In the genomic region with DNA sequence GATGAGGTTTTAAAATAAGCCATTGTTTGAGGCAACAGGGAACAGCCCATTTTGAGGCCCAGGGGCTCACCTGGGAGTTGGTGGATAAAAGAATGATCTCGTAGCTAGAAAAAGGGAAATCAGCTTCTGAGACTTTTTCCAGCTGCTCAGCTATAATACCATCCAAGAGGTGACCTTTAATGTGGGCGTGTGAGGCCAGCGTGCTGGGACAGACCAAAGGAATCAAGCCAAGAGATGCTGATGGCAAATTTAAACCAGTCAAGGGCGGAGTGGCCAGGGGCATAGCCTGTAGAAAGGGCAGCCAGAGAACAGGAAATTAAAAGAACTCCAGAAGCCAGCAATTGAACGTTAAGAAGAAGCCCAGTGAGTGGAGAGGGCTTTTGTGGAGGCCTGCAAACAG, we compare ENCODE assay signal across 24 cellular contexts.
"Had no signal": no experiment of that assay in that cellular context is flagged by ENCODE, and none has a peak within 500 bp of the region (broad histone marks: within the 10 kb centered on the region; RNA-seq: fewer than 3 reads in every experiment).

No MANE protein-coding gene starts in this region.

- H3K27me3 ChIP-seq: ascending aorta, cardiac muscle cell, Peyer's patch had no signal

- H3K27ac ChIP-seq: ascending aorta, cardiac muscle cell, Peyer's patch had no signal

- DNase-seq: activated CD4-positive, alpha-beta T cell treated with anti-CD3 and anti-CD28 coated beads, Interleukin-2, amount 10 ng/mL, durations not matched to agents 7 days and 5 days; activated CD4-positive, alpha-beta T cell treated with anti-CD3 and anti-CD28 coated beads, Interleukin-2, amount 50 U/mL, for 48 hours; activated CD8-positive, alpha-beta T cell treated with anti-CD3 and anti-CD28 coated beads, Interleukin-2, amount 10 ng/mL, durations not matched to agents 7 days and 5 days; activated gamma-delta T cell; activated naive CD4-positive, alpha-beta T cell treated with Interleukin-2 at 50 U/mL for 16 hours; activated naive CD8-positive, alpha-beta T cell treated with anti-CD3 and anti-CD28 coated beads, Interleukin-2, amount 10 ng/mL, durations not matched to agents 7 days and 5 days; activated T-cell treated with anti-CD3 and anti-CD28 coated beads, Interleukin-2, amount 50 U/mL, for 24 hours; amygdala; NCI-H1092 treated with DMSO at 0.1 percent for 48 hours; NCI-H1417; NCI-H187; NCI-H2029 treated with DMSO at 0.1 percent for 48 hours; NCI-H2107; NCI-H345; NCI-H524 treated with DMSO at 0.1 percent for 48 hours; Peyer's patch; RPMI8226 had no signal

- H3K27ac Mint-ChIP-seq: activated CD4-positive, alpha-beta T cell treated with anti-CD3 and anti-CD28 coated beads, Interleukin-2, amount 10 ng/mL, durations not matched to agents 7 days and 5 days; activated CD8-positive, alpha-beta T cell treated with anti-CD3 and anti-CD28 coated beads, Interleukin-2, amount 10 ng/mL, durations not matched to agents 7 days and 5 days; activated naive CD4-positive, alpha-beta T cell treated with anti-CD3 and anti-CD28 coated beads, Interleukin-2, amount 50 U/mL, for 24 hours; activated naive CD8-positive, alpha-beta T cell treated with anti-CD3 and anti-CD28 coated beads, Interleukin-2, amount 10 ng/mL, durations not matched to agents 7 days and 5 days; activated T-cell treated with anti-CD3 and anti-CD28 coated beads, Interleukin-2, amount 50 U/mL, for 24 hours; activated T-helper 2 cell treated with anti-CD3 and anti-CD28 coated beads, Interferon-gamma antibody, Interleukin-2, Interleukin-4, amounts not matched to agents 10 μg/mL and 5 μg/mL and 100 μg/mL, durations not matched to agents 14 hours and 24 hours and 36 hours; T-helper 1 cell treated with Interleukin-12 subunit alpha and Interleukin-12 subunit beta and Interleukin-4 antibody, amounts not matched to agents 30 μg/mL and 1 μg/mL, for 36 hours; T-helper 2 cell treated with Interferon-gamma antibody and Interleukin-4, amounts not matched to agents 5 μg/mL and 100 μg/mL, for 36 hours had no signal

- H3K9me3 Mint-ChIP-seq: activated naive CD4-positive, alpha-beta T cell treated with anti-CD3 and anti-CD28 coated beads, Interleukin-2, amount 50 U/mL, for 24 hours; activated T-cell treated with anti-CD3 and anti-CD28 coated beads, Interleukin-2, amount 50 U/mL, for 24 hours had no signal

- H3K4me1 ChIP-seq: ascending aorta, Peyer's patch had no signal

- H3K36me3 ChIP-seq: ascending aorta, cardiac muscle cell, Peyer's patch had no signal

- H3K36me3 Mint-ChIP-seq: activated naive CD8-positive, alpha-beta T cell treated with anti-CD3 and anti-CD28 coated beads, Interleukin-2, amount 10 ng/mL, durations not matched to agents 7 days and 5 days had no signal

- ATAC-seq: activated CD8-positive, alpha-beta T cell treated with anti-CD3 and anti-CD28 coated beads, Interleukin-2, amount 10 ng/mL, durations not matched to agents 7 days and 5 days; K562 had no signal

- H3K4me3 ChIP-seq: ascending aorta, cardiac muscle cell, K562, Peyer's patch had no signal

- H3K4me1 Mint-ChIP-seq: activated CD4-positive, alpha-beta T cell treated with anti-CD3 and anti-CD28 coated beads, Interleukin-2, amount 10 ng/mL, durations not matched to agents 7 days and 5 days; activated naive CD4-positive, alpha-beta T cell treated with anti-CD3 and anti-CD28 coated beads, Interleukin-2, amount 50 U/mL, for 24 hours; activated naive CD8-positive, alpha-beta T cell treated with anti-CD3 and anti-CD28 coated beads, Interleukin-2, amount 10 ng/mL, durations not matched to agents 7 days and 5 days had no signal

- H3K9me3 ChIP-seq: ascending aorta, Peyer's patch had no signal

- H3K27me3 Mint-ChIP-seq: activated CD4-positive, alpha-beta T cell treated with anti-CD3 and anti-CD28 coated beads, Interleukin-2, amount 10 ng/mL, durations not matched to agents 7 days and 5 days; activated naive CD4-positive, alpha-beta T cell treated with anti-CD3 and anti-CD28 coated beads, Interleukin-2, amount 50 U/mL, for 24 hours had no signal

- H3K4me3 Mint-ChIP-seq: activated CD4-positive, alpha-beta T cell treated with anti-CD3 and anti-CD28 coated beads, Interleukin-2, amount 10 ng/mL, durations not matched to agents 7 days and 5 days; activated CD8-positive, alpha-beta T cell treated with anti-CD3 and anti-CD28 coated beads, Interleukin-2, amount 10 ng/mL, durations not matched to agents 7 days and 5 days; activated naive CD4-positive, alpha-beta T cell treated with anti-CD3 and anti-CD28 coated beads, Interleukin-2, amount 50 U/mL, for 24 hours; activated naive CD8-positive, alpha-beta T cell treated with anti-CD3 and anti-CD28 coated beads, Interleukin-2, amount 10 ng/mL, durations not matched to agents 7 days and 5 days; activated T-cell treated with anti-CD3 and anti-CD28 coated beads, Interleukin-2, amount 50 U/mL, for 24 hours; T-helper 1 cell treated with Interleukin-12 subunit alpha and Interleukin-12 subunit beta and Interleukin-4 antibody, amounts not matched to agents 30 μg/mL and 1 μg/mL, for 36 hours; T-helper 2 cell treated with Interferon-gamma antibody and Interleukin-4, amounts not matched to agents 5 μg/mL and 100 μg/mL, for 36 hours had no signal
